ENCODE assay signal across 21 cellular contexts in genomic region chr13:101258509-101258908, GRCh38.
DNase-seq lines count a peak whose midpoint lies in the region; ATAC-seq, FAIRE-seq and TF ChIP-seq lines count a peak whose summit lies in the region.
"Had no signal": no experiment of that assay in that cellular context is flagged by ENCODE, and none has a peak within 500 bp of the region (broad histone marks: within the 10 kb centered on the region; RNA-seq: fewer than 3 reads in every experiment).

No MANE protein-coding gene starts in this region.

- POLR2A ChIA-PET in activated CD8-positive, alpha-beta T cell treated with anti-CD3 and anti-CD28 coated beads for 36 hours (lab: Charles Lee): no interaction called here

- no peaks in the 10 kb centered on the region for H3K36me3 Mint-ChIP-seq in activated CD8-positive, alpha-beta T cell treated with anti-CD3 and anti-CD28 coated beads for 36 hours (ENCODE audit: low read depth)
- no peaks in the 10 kb centered on the region for H3K36me3 Mint-ChIP-seq in neural crest cell (ENCODE audit: low read depth)
- H3K36me3 Mint-ChIP-seq: activated naive CD4-positive, alpha-beta T cell treated with anti-CD3 and anti-CD28 coated beads, Interleukin-2, amount 50 U/mL, for 24 hours; CD8-positive, alpha-beta memory T cell; naive B cell had no signal

- H3K4me1 ChIP-seq in ACC112 (ENCODE audit: control insufficient read depth, insufficient read depth, low read length, unreplicated experiment): peaks cover 6% of the 10 kb centered on the region
- H3K4me1 ChIP-seq in HUES6 (ENCODE audit: control insufficient read depth, insufficient read depth, low read length): peaks cover 9% of the 10 kb centered on the region
- H3K4me1 ChIP-seq: body of pancreas, vagina had no signal

- no peaks in the 10 kb centered on the region for H3K79me2 ChIP-seq in ACC112 (ENCODE audit: control insufficient read depth, insufficient read depth, low read length, unreplicated experiment)

- no peak for ATAC-seq in activated CD8-positive, alpha-beta T cell treated with anti-CD3 and anti-CD28 coated beads for 36 hours
- ATAC-seq in left colon: no peak
- ATAC-seq: body of pancreas had no signal

- peak overlapping the region; percentile 76 for H3K27ac ChIP-seq in ACC112 (ENCODE audit: low read depth, low read length)
- no peak overlapping the region; the same call in 1 of the 2 replicates for H3K27ac ChIP-seq in HUES6 (ENCODE audit: low read depth, low read length)
- H3K27ac ChIP-seq: body of pancreas, vagina, WERI-Rb-1 had no signal

- FAIRE-seq in D721Med (lab: Jason Lieb, UNC): no peak
- FAIRE-seq: colon, endometrium had no signal

- CTCF ChIA-PET in activated CD8-positive, alpha-beta T cell treated with anti-CD3 and anti-CD28 coated beads for 36 hours (lab: Charles Lee): interaction anchor here (1.6 kb wide), 1 partner anchor 10 kb away, joined by 3 read pairs; no protein-coding TSS in a partner anchor

- peaks cover 8% of the 10 kb centered on the region for H3K4me1 Mint-ChIP-seq in activated CD8-positive, alpha-beta T cell treated with anti-CD3 and anti-CD28 coated beads for 36 hours (ENCODE audit: low read depth)
- peaks cover 8% of the 10 kb centered on the region for H3K4me1 Mint-ChIP-seq in neural crest cell
- H3K4me1 Mint-ChIP-seq: activated naive CD4-positive, alpha-beta T cell treated with anti-CD3 and anti-CD28 coated beads, Interleukin-2, amount 50 U/mL, for 24 hours; CD8-positive, alpha-beta memory T cell; naive B cell had no signal

- H3K27me3 Mint-ChIP-seq in activated CD8-positive, alpha-beta T cell treated with anti-CD3 and anti-CD28 coated beads for 36 hours: peaks cover 8% of the 10 kb centered on the region
- H3K27me3 Mint-ChIP-seq in neural crest cell (ENCODE audit: low read depth): no peaks in the 10 kb centered on the region
- H3K27me3 Mint-ChIP-seq: naive B cell, progenitor cell of endocrine pancreas had no signal

- H3K27me3 ChIP-seq in ACC112 (ENCODE audit: insufficient read depth, low read length) (no peaks in the 10 kb centered on the region), HUES6 (ENCODE audit: control insufficient read depth, insufficient read depth, low read length) (no peaks in the 10 kb centered on the region)
- H3K27me3 ChIP-seq: body of pancreas, vagina had no signal

- no peaks in the 10 kb centered on the region for H3K36me3 ChIP-seq in ACC112 (ENCODE audit: insufficient read depth, low read length)
- H3K36me3 ChIP-seq in HUES6 (ENCODE audit: control insufficient read depth, insufficient read depth, low read length): no peaks in the 10 kb centered on the region
- H3K36me3 ChIP-seq: vagina, WERI-Rb-1 had no signal

- H3K9me3 ChIP-seq in HUES6 (ENCODE audit: control insufficient read depth, insufficient read depth, low read depth, low read length): no peaks in the 10 kb centered on the region
- H3K9me3 ChIP-seq: body of pancreas, vagina had no signal

- no peak overlapping the region for H2AFZ ChIP-seq in ACC112 (ENCODE audit: low read length, unreplicated experiment)

- TF ChIP-seq CTCF in activated CD8-positive, alpha-beta T cell treated with anti-CD3 and anti-CD28 coated beads for 36 hours (IDR thresholded peaks at IDR 0.05): no peak
- TF ChIP-seq CTCF in neural crest cell (conservative IDR thresholded peaks at IDR 0.05): no peak
- no peak for TF ChIP-seq CTCF in D721Med (IDR thresholded peaks at IDR 0.05; ENCODE audit: insufficient read depth, missing control alignments)

- no peak overlapping the region for H3K4me3 ChIP-seq in ACC112 (ENCODE audit: low read depth, low read length)
- H3K4me3 ChIP-seq in HUES6 (ENCODE audit: low read depth, low read length): peak overlapping the region; percentile 6; the same call in 1 of the 2 replicates
- H3K4me3 ChIP-seq: body of pancreas, vagina had no signal

- H3K9me3 Mint-ChIP-seq in activated CD8-positive, alpha-beta T cell treated with anti-CD3 and anti-CD28 coated beads for 36 hours: no peaks in the 10 kb centered on the region
- no peaks in the 10 kb centered on the region for H3K9me3 Mint-ChIP-seq in neural crest cell
- H3K9me3 Mint-ChIP-seq: activated naive CD4-positive, alpha-beta T cell treated with anti-CD3 and anti-CD28 coated beads, Interleukin-2, amount 50 U/mL, for 24 hours; T-helper 1 cell treated with Interleukin-12 subunit alpha and Interleukin-12 subunit beta and Interleukin-4 antibody, amounts not matched to agents 30 μg/mL and 1 μg/mL, for 36 hours had no signal

- H3K9ac ChIP-seq in HUES6 (ENCODE audit: low read length): peak overlapping the region; percentile 29

- H3K27ac Mint-ChIP-seq in activated CD8-positive, alpha-beta T cell treated with anti-CD3 and anti-CD28 coated beads for 36 hours: peak overlapping the region; percentile 67
- H3K27ac Mint-ChIP-seq in neural crest cell (ENCODE audit: unreplicated experiment): peak overlapping the region; percentile 0
- H3K27ac Mint-ChIP-seq: activated naive CD4-positive, alpha-beta T cell treated with anti-CD3 and anti-CD28 coated beads, Interleukin-2, amount 50 U/mL, for 24 hours; CD8-positive, alpha-beta memory T cell; naive B cell; progenitor cell of endocrine pancreas had no signal

- H3K4me3 Mint-ChIP-seq in activated CD8-positive, alpha-beta T cell treated with anti-CD3 and anti-CD28 coated beads for 36 hours: no peak overlapping the region
- no peak overlapping the region for H3K4me3 Mint-ChIP-seq in neural crest cell
- H3K4me3 Mint-ChIP-seq: activated naive CD4-positive, alpha-beta T cell treated with anti-CD3 and anti-CD28 coated beads, Interleukin-2, amount 50 U/mL, for 24 hours; CD8-positive, alpha-beta memory T cell; naive B cell; T-helper 1 cell treated with Interleukin-12 subunit alpha and Interleukin-12 subunit beta and Interleukin-4 antibody, amounts not matched to agents 30 μg/mL and 1 μg/mL, for 36 hours had no signal

- no peak for DNase-seq in activated CD8-positive, alpha-beta T cell treated with anti-CD3 and anti-CD28 coated beads for 36 hours
- DNase-seq in neural crest cell (ENCODE audit: low read depth, low spot score) (no peak), D721Med (ENCODE audit: insufficient read length, low spot score) (no peak), NCI-H2171 treated with DMSO at 0.1 percent for 48 hours (lab: John Stamatoyannopoulos, UW) (no peak), left colon (no peak), HK-2 (ENCODE audit: unreplicated experiment) (no peak)
- DNase-seq: activated T-cell treated with anti-CD3 and anti-CD28 coated beads, Interleukin-2, amount 50 U/mL, for 1 hour; body of pancreas; CD8-positive, alpha-beta memory T cell; naive B cell; NCI-H1105 treated with DMSO at 0.1 percent for 48 hours; NCI-H524 treated with DMSO at 0.1 percent for 48 hours; WERI-Rb-1 had no signal

- intact Hi-C loops in activated CD8-positive, alpha-beta T cell treated with anti-CD3 and anti-CD28 coated beads for 36 hours (cut with micrococcal nuclease): no loop called here
- intact Hi-C loops in left colon (cut with DNase I, micrococcal nuclease): no loop called here
